In genomic region chr3:8994226-8994625, GRCh38 we compare ENCODE assay signal across 23 cellular contexts.
"Had no signal": no experiment of that assay in that cellular context is flagged by ENCODE, and none has a peak within 500 bp of the region (broad histone marks: within the 10 kb centered on the region; RNA-seq: fewer than 3 reads in every experiment).

No MANE protein-coding gene starts in this region.

- H3K27ac ChIP-seq: left lung, lower lobe of right lung, ovary, skin epidermis, suprapubic skin, thoracic aorta, tibial nerve, vagina had no signal

- H3K4me3 Mint-ChIP-seq: naive thymus-derived CD8-positive, alpha-beta T cell; nephron; stimulated activated effector memory CD8-positive, alpha-beta T cell treated with anti-CD3 and anti-CD28 coated beads, Interleukin-12 subunit alpha, Interleukin-12 subunit beta, amount 100 ng/mL, for 72 hours; stimulated activated naive CD8-positive, alpha-beta T cell treated with anti-CD3 and anti-CD28 coated beads, Interleukin-15, Interleukin-2, amounts not matched to agents 100 ng/mL and 50 ng/mL, for 24 hours; type B pancreatic cell had no signal

- H3K4me1 ChIP-seq: left lung, vagina had no signal

- DNase-seq: hippocampal formation; left colon; left lung; lower lobe of right lung; mammary epithelial cell; mesenchymal stem cell; naive thymus-derived CD8-positive, alpha-beta T cell; ovary; stimulated activated CD4-positive, alpha-beta T cell treated with anti-CD3 and anti-CD28 coated beads, Interleukin-4, amount 100 ng/mL, for 24 hours; stimulated activated naive CD4-positive, alpha-beta T cell had no signal

- H3K27me3 Mint-ChIP-seq: progenitor cell of endocrine pancreas; stimulated activated naive CD8-positive, alpha-beta T cell treated with anti-CD3 and anti-CD28 coated beads, Interleukin-15, Interleukin-2, amounts not matched to agents 100 ng/mL and 50 ng/mL, for 24 hours; type B pancreatic cell had no signal

- ATAC-seq: left colon; left lung; lower lobe of right lung; naive thymus-derived CD8-positive, alpha-beta T cell; right cardiac atrium; sciatic nerve; stimulated activated effector memory CD8-positive, alpha-beta T cell treated with anti-CD3 and anti-CD28 coated beads, Interleukin-12 subunit alpha, Interleukin-12 subunit beta, amount 100 ng/mL, for 72 hours had no signal

- H3K36me3 ChIP-seq: left lung, lower lobe of right lung, ovary, thoracic aorta, vagina had no signal

- H3K4me3 ChIP-seq: left lung, lower lobe of right lung, ovary, skin epidermis, suprapubic skin, thoracic aorta, tibial nerve, vagina had no signal

- H3K27ac Mint-ChIP-seq: naive thymus-derived CD8-positive, alpha-beta T cell; nephron; progenitor cell of endocrine pancreas; stimulated activated effector memory CD8-positive, alpha-beta T cell treated with anti-CD3 and anti-CD28 coated beads, Interleukin-12 subunit alpha, Interleukin-12 subunit beta, amount 100 ng/mL, for 72 hours; stimulated activated naive CD8-positive, alpha-beta T cell treated with anti-CD3 and anti-CD28 coated beads, Interleukin-15, Interleukin-2, amounts not matched to agents 100 ng/mL and 50 ng/mL, for 24 hours; type B pancreatic cell had no signal

- H3K36me3 Mint-ChIP-seq: stimulated activated effector memory CD8-positive, alpha-beta T cell treated with anti-CD3 and anti-CD28 coated beads, Interleukin-12 subunit alpha, Interleukin-12 subunit beta, amount 100 ng/mL, for 72 hours had no signal

- H3K27me3 ChIP-seq: left lung, ovary, suprapubic skin, tibial nerve, vagina had no signal

- H3K9me3 Mint-ChIP-seq: naive thymus-derived CD8-positive, alpha-beta T cell; nephron; stimulated activated effector memory CD8-positive, alpha-beta T cell treated with anti-CD3 and anti-CD28 coated beads, Interleukin-12 subunit alpha, Interleukin-12 subunit beta, amount 100 ng/mL, for 72 hours; stimulated activated naive CD8-positive, alpha-beta T cell treated with anti-CD3 and anti-CD28 coated beads, Interleukin-15, Interleukin-2, amounts not matched to agents 100 ng/mL and 50 ng/mL, for 24 hours; type B pancreatic cell had no signal

- H3K4me1 Mint-ChIP-seq: naive thymus-derived CD8-positive, alpha-beta T cell; stimulated activated effector memory CD8-positive, alpha-beta T cell treated with anti-CD3 and anti-CD28 coated beads, Interleukin-12 subunit alpha, Interleukin-12 subunit beta, amount 100 ng/mL, for 72 hours had no signal

- H3K9me3 ChIP-seq: left lung, lower lobe of right lung, ovary, suprapubic skin, thoracic aorta, tibial nerve, vagina had no signal

- FAIRE-seq: keratinocyte had no signal
